Comparison of ENCODE assay signal across 8 cellular contexts in the genomic region with DNA sequence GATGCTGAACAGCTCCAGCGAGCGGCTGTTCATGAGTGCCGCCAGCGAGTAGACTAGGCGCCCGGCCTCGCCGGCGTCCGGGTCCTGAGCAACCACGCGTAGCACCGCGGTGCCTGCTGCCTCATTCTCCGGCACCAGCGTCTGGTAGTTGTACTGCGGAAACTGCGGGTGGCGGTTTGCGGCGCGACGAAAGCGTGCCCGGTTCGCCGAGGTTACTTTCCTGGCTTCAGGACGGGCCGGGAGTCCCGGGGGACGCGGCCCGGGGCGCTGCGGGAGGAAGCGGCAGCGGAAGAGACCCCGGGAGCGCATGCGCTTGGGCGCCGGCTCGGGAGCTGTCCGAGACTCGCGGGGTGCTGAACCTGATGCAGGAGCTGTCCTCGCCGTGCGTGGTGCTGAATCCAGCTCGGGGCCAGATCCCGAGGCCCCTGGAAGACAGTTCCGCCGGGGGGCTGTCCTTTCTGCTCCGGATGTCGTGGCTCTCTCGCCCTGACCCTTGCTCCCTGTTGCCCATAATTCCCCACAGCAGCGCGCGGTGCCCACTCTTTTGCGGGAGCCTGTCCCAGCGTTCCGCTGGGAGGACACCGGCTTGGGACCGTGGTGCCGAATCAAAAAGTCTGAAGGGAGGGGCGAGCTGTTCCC.
DNase-seq lines count a peak whose midpoint lies in the region; ATAC-seq and FAIRE-seq lines count a peak whose summit lies in the region.

No MANE protein-coding gene starts in this region.

- H3K36me3 ChIP-seq in iPS DF 6.9 (ENCODE audit: control insufficient read depth, insufficient read depth, low read length): no peaks in the 10 kb centered on the region; the same call in 1 of the 2 replicates

- no peaks in the 10 kb centered on the region for H3K9me3 ChIP-seq in iPS DF 6.9 (ENCODE audit: control insufficient read depth, insufficient read depth, low read length)

- FAIRE-seq in GM19239 (lab: Jason Lieb, UNC): no peak

- no peak overlapping the region for H3K27ac ChIP-seq in iPS DF 6.9 (ENCODE audit: low read length)
- no peak overlapping the region for H3K27ac ChIP-seq in skin epidermis

- DNase-seq in GM19239 (ENCODE audit: insufficient read length, low spot score) (peak; percentile 79), T-helper 2 cell (peak; percentile 53 to 67 (median 60)), astrocyte of the hippocampus (ENCODE audit: low read depth, low spot score) (peak; percentile 83), iPS DF 6.9 (ENCODE audit: low read depth, low spot score) (no peak), NCI-H1417 (lab: John Stamatoyannopoulos, UW) (no peak)
- DNase-seq in NK-92 treated with Interleukin-12 subunit alpha and Interleukin-12 subunit beta, amount 100 ng/mL, for 24 hours (lab: John Stamatoyannopoulos, UW): no peak

- H3K27me3 ChIP-seq in iPS DF 6.9 (ENCODE audit: control insufficient read depth, insufficient read depth, low read length): no peaks in the 10 kb centered on the region

- peak overlapping the region; percentile 48; the same call in 1 of the 2 replicates for H3K4me3 ChIP-seq in iPS DF 6.9 (ENCODE audit: low read length)
- H3K4me3 ChIP-seq in skin epidermis: peak overlapping the region in 4 of 7 experiments; percentile 16 to 27 (median 24)

- H3K4me1 ChIP-seq in iPS DF 6.9 (ENCODE audit: control insufficient read depth, insufficient read depth, low read length): peaks cover 6% of the 10 kb centered on the region

- ATAC-seq in GM21390 (IDR thresholded peaks at IDR 0.05; ENCODE audit: unreplicated experiment): no peak

- no CpG with 5 or more reads among the region's 66 CpGs for WGBS in iPS DF 6.9 (ENCODE audit: insufficient coverage, insufficient read length)

Comparison
In these comparisons a context has a peak if more than half of its experiments do, and no peak if none do; other contexts are left out.
1. DNase-seq: peak in GM19239 (single experiment), T-helper 2 cell (5 of 5) and astrocyte of the hippocampus (single experiment); none in iPS DF 6.9 (single experiment), NK-92 treated with Interleukin-12 subunit alpha and Interleukin-12 subunit beta, amount 100 ng/mL, for 24 hours (single experiment) and NCI-H1417 (0 of 3).